Comparison of ENCODE assay signal across 17 cellular contexts in genomic region chr9:121984726-121985402, GRCh38.
DNase-seq lines count a peak whose midpoint lies in the region; ATAC-seq and TF ChIP-seq lines count a peak whose summit lies in the region.
"Had no signal": no experiment of that assay in that cellular context is flagged by ENCODE, and none has a peak within 500 bp of the region (broad histone marks: within the 10 kb centered on the region; RNA-seq: fewer than 3 reads in every experiment).

No MANE protein-coding gene starts in this region.

- intact Hi-C loops in mammary epithelial cell (cut with micrococcal nuclease) = no loop called here
- intact Hi-C loops in breast epithelium (cut with DNase I; ENCODE audit: low total_unique reads) = no loop called here
- intact Hi-C loops in aorta (cut with DNase I) = loop anchor here (5.0 to 10.0 kb wide), 2 partner anchors 240 to 298 kb away; no protein-coding TSS in a partner anchor

- no peak overlapping the region for H2AFZ ChIP-seq in mammary epithelial cell (ENCODE audit: low read depth, low read length)
- H2AFZ ChIP-seq in hepatocyte = no peak overlapping the region

- in situ Hi-C loops in mammary epithelial cell (cut with MboI; ENCODE audit: low sequenced_read_pairs in 2 of 2) = no loop called here

- DNase-seq in mammary epithelial cell (peak; percentile 38), breast epithelium (ENCODE audit: low spot score in 2 of 2) (no peak), caudate nucleus (lab: John Stamatoyannopoulos, UW) (peak in 2 of 61 donors; percentile 32 to 55), hepatocyte (ENCODE audit: low spot score) (no peak), aorta (no peak), cerebellar cortex (ENCODE audit: low spot score) (no peak)
- DNase-seq: activated CD4-positive, alpha-beta memory T cell treated with anti-CD3 and anti-CD28 coated beads, Interleukin-2, amount 10 ng/mL, durations not matched to agents 7 days and 5 days; activated naive CD4-positive, alpha-beta T cell treated with anti-CD3 and anti-CD28 coated beads, Interleukin-2, amount 50 U/mL, for 16 hours; DMS79 treated with DMSO at 0.1 percent for 48 hours; effector memory CD8-positive, alpha-beta T cell; NCI-H187; retina; T-helper 1 cell; thyroid gland had no signal

- H3K4me3 ChIP-seq in mammary epithelial cell (replicated peaks in 1 of 3; ENCODE audit: insufficient read depth in 1 of 3, low read depth in 2 of 3, low read length in 3 of 3) (no peak overlapping the region), breast epithelium (no peak overlapping the region), hepatocyte (no peak overlapping the region), aorta (ENCODE audit: low read length in 2 of 2) (no peak overlapping the region)
- H3K4me3 ChIP-seq: thyroid gland had no signal

- 77% methylated on average over 7 of the region's 7 CpGs for WGBS in mammary epithelial cell (ENCODE audit: low coverage, missing lambda C conversion rate)
- 84% methylated on average over 7 of the region's 7 CpGs for WGBS in hepatocyte (ENCODE audit: low lambda C conversion rate, missing lambda C conversion rate)
- WGBS in aorta, 2 donors = 6 to 9% methylated on average over 7 of the region's 7 CpGs

- CTCF ChIA-PET in mammary epithelial cell (lab: Charles Lee; ENCODE audit: low non-redundant PET) = interaction anchor here (0.8 kb wide), 1 partner anchor 250 kb away, joined by 6 read pairs; no protein-coding TSS in a partner anchor

- H3K4me1 ChIP-seq in mammary epithelial cell (ENCODE audit: insufficient read depth, low read length) (no peaks in the 10 kb centered on the region), breast epithelium (peaks cover 0 to 6% of the 10 kb centered on the region in 2 donors), hepatocyte (ENCODE audit: insufficient read depth) (no peaks in the 10 kb centered on the region), aorta (ENCODE audit: control insufficient read depth in 1 of 2, insufficient read depth in 2 of 2, low read length in 2 of 2) (peaks cover 0 to 12% of the 10 kb centered on the region in 2 donors)

- dilution Hi-C loops in mammary epithelial cell (cut with HindIII; ENCODE audit: low sequenced_read_pairs) = loop anchor here (25.0 kb wide), 1 partner anchor 423 kb away; no protein-coding TSS in a partner anchor

- H3K36me3 ChIP-seq in mammary epithelial cell (ENCODE audit: insufficient read depth, low read length) (no peaks in the 10 kb centered on the region), breast epithelium (no peaks in the 10 kb centered on the region), hepatocyte (replicated peaks; ENCODE audit: insufficient read depth, low read depth) (no peaks in the 10 kb centered on the region), aorta (ENCODE audit: control insufficient read depth in 1 of 2, insufficient read depth in 2 of 2, low read length in 1 of 2) (no peaks in the 10 kb centered on the region)
- H3K36me3 ChIP-seq: thyroid gland had no signal

- no peaks in the 10 kb centered on the region for H4K20me1 ChIP-seq in mammary epithelial cell (ENCODE audit: insufficient read depth, low read length)
- no peaks in the 10 kb centered on the region for H4K20me1 ChIP-seq in hepatocyte (ENCODE audit: insufficient read depth, poor library complexity, severe bottlenecking)

- no TSS peak for BruUV-seq in mammary epithelial cell (replicated peaks; lab: Mats Ljungman, UMichigan)

- H3K4me2 ChIP-seq in mammary epithelial cell (ENCODE audit: insufficient read depth, low read depth, low read length) = no peak overlapping the region
- no peak overlapping the region for H3K4me2 ChIP-seq in hepatocyte

- no peak overlapping the region for H3K9ac ChIP-seq in mammary epithelial cell (ENCODE audit: insufficient read depth, low read length)

- TF ChIP-seq CTCF in mammary epithelial cell (conservative IDR thresholded peaks at IDR 0.05 in 1 of 2, IDR thresholded peaks at IDR 0.05 in 1 of 2; ENCODE audit: extremely low read depth in 1 of 2, insufficient read depth in 1 of 2, low read depth in 1 of 2, low read length in 2 of 2) = no peak
- no peak for TF ChIP-seq CTCF in breast epithelium (IDR thresholded peaks at IDR 0.05)
- no peak for TF ChIP-seq CTCF in hepatocyte (IDR thresholded peaks at IDR 0.05; ENCODE audit: poor library complexity)

- H3K79me2 ChIP-seq in mammary epithelial cell (ENCODE audit: insufficient read depth, low read length) (no peaks in the 10 kb centered on the region), hepatocyte (no peaks in the 10 kb centered on the region)

- H3K27ac ChIP-seq in mammary epithelial cell (ENCODE audit: insufficient read depth, low read depth, low read length) = no peak overlapping the region
- H3K27ac ChIP-seq in breast epithelium = peak overlapping the region in 1 of 2 donors; percentile 39
- peak overlapping the region; percentile 8 for H3K27ac ChIP-seq in caudate nucleus (ENCODE audit: low read depth, low read length)
- peak overlapping the region; percentile 26 for H3K27ac ChIP-seq in hepatocyte
- H3K27ac ChIP-seq in aorta (ENCODE audit: low read depth in 1 of 2, low read length in 2 of 2) = peak overlapping the region; percentile 43 to 96
- H3K27ac ChIP-seq: 22Rv1 had no signal

- no peak for TF ChIP-seq POLR2A in breast epithelium (IDR thresholded peaks at IDR 0.05)

- no peaks in the 10 kb centered on the region for H3K9me3 ChIP-seq in mammary epithelial cell (replicated peaks; ENCODE audit: insufficient read depth, low read length)
- H3K9me3 ChIP-seq in breast epithelium = no peaks in the 10 kb centered on the region
- H3K9me3 ChIP-seq in hepatocyte (ENCODE audit: low read depth) = no peaks in the 10 kb centered on the region
- no peaks in the 10 kb centered on the region for H3K9me3 ChIP-seq in aorta (ENCODE audit: control insufficient read depth, low read length)
- H3K9me3 ChIP-seq: thyroid gland had no signal

- no peaks in the 10 kb centered on the region for H3K9me2 ChIP-seq in hepatocyte (replicated peaks; ENCODE audit: insufficient read depth)

- ATAC-seq in aorta (ENCODE audit: low FRiP score) = peak; percentile 63
- ATAC-seq in GM18517 (IDR thresholded peaks at IDR 0.05; ENCODE audit: unreplicated experiment) = no peak
- ATAC-seq in HG02763 (IDR thresholded peaks at IDR 0.05; ENCODE audit: unreplicated experiment) = no peak
- ATAC-seq: effector memory CD8-positive, alpha-beta T cell had no signal

- H3K27me3 ChIP-seq in mammary epithelial cell (ENCODE audit: insufficient read depth, low read length) (no peaks in the 10 kb centered on the region), breast epithelium (no peaks in the 10 kb centered on the region), hepatocyte (no peaks in the 10 kb centered on the region), aorta (ENCODE audit: control insufficient read depth in 1 of 2, insufficient read depth in 2 of 2, low read length in 1 of 2) (no peaks in the 10 kb centered on the region)
- H3K27me3 ChIP-seq: thyroid gland had no signal

Comparison
In these comparisons a context has a peak if more than half of its experiments do, and no peak if none do; other contexts are left out.
1. intact Hi-C loops: an anchor here in aorta (5.0 to 10.0 kb wide); none called in mammary epithelial cell and breast epithelium.